23 cellular contexts compared by ENCODE assay signal in genomic region chr19:24142771-24143170, GRCh38. TPM values are rescaled to one million over a fixed set of nuclear protein-coding genes. Genes with fewer than 3 reads are reported as not detected.
DNase-seq lines count a peak whose midpoint lies in the region; ATAC-seq, FAIRE-seq and TF ChIP-seq lines count a peak whose summit lies in the region.
"Had no signal": no experiment of that assay in that cellular context is flagged by ENCODE, and none has a peak within 500 bp of the region (broad histone marks: within the 10 kb centered on the region; RNA-seq: fewer than 3 reads in every experiment).

No MANE protein-coding gene starts in this region.

- dilution Hi-C loops in IMR-90 (cut with HindIII; ENCODE audit: low sequenced_read_pairs, unreplicated experiment): no loop called here

- no peaks in the 10 kb centered on the region for H3K27me3 ChIP-seq in IMR-90 (ENCODE audit: control insufficient read depth, insufficient read depth, low read length)
- H3K27me3 ChIP-seq: BLaER1 treated with 17β-estradiol and CSF1 and Interleukin-3, amounts not matched to agents 10 nM and 100 nM had no signal

- TF ChIP-seq EP300 in A549 (IDR thresholded peaks at IDR 0.05): no peak

- H3K18ac ChIP-seq in IMR-90 (ENCODE audit: low read depth, low read length): no peak overlapping the region

- WGBS in A549 (ENCODE audit: missing lambda C conversion rate): 92% methylated on average over 3 of the region's 3 CpGs
- WGBS in IMR-90 (ENCODE audit: extremely low coverage in 2 of 2, insufficient read length in 1 of 2), 2 experiments: no CpG with 5 or more reads among the region's 3 CpGs
- WGBS in lower leg skin, 2 donors: 100% methylated on average over 3 of the region's 3 CpGs

- CTCF ChIA-PET in A549 (lab: Yijun Ruan, JAX): no interaction called here
- CTCF ChIA-PET in IMR-90 (lab: Yijun Ruan, JAX): no interaction called here

- no peak overlapping the region for H2BK15ac ChIP-seq in IMR-90 (ENCODE audit: low read depth, low read length)

- H3K27ac ChIP-seq in A549 (no peak overlapping the region), IMR-90 (ENCODE audit: insufficient read depth, low read length) (no peak overlapping the region)
- H3K27ac ChIP-seq: BLaER1 treated with 17β-estradiol and CSF1 and Interleukin-3, amounts not matched to agents 10 nM and 100 nM; C4-2B had no signal

- H2BK5ac ChIP-seq in IMR-90 (ENCODE audit: low read depth, low read length, poor library complexity, severe bottlenecking): no peak overlapping the region

- H2AK9ac ChIP-seq in IMR-90 (replicated peaks; ENCODE audit: low read depth, low read length, poor library complexity): no peak overlapping the region

- POLR2A ChIA-PET in A549 (lab: Yijun Ruan, JAX): no interaction called here
- POLR2A ChIA-PET in IMR-90 (lab: Charles Lee; ENCODE audit: unreplicated experiment): no interaction called here

- H4K5ac ChIP-seq in IMR-90 (ENCODE audit: low read depth, low read length): no peak overlapping the region

- H3K4me2 ChIP-seq in A549: no peak overlapping the region
- H3K4me2 ChIP-seq in IMR-90 (ENCODE audit: low read depth, low read length): no peak overlapping the region
- H3K4me2 ChIP-seq: BLaER1 treated with 17β-estradiol and CSF1 and Interleukin-3, amounts not matched to agents 10 nM and 100 nM had no signal

- H3K9me3 ChIP-seq in A549: peaks cover 77% of the 10 kb centered on the region
- H3K9me3 ChIP-seq in IMR-90 (ENCODE audit: control insufficient read depth, insufficient read depth, low read length): peaks cover 15% of the 10 kb centered on the region

- H2AK5ac ChIP-seq in IMR-90 (ENCODE audit: low read depth, low read length): no peak overlapping the region

- H3K14ac ChIP-seq in IMR-90 (replicated peaks; ENCODE audit: low read depth, low read length): no peak overlapping the region

- no peak overlapping the region for H4K8ac ChIP-seq in IMR-90 (ENCODE audit: low read depth in 2 of 2, low read length in 2 of 2)

- no peak for DNase-seq in A549 (ENCODE audit: low read depth in 1 of 2, low spot score in 1 of 2)
- DNase-seq in IMR-90: no peak
- DNase-seq in lower leg skin (ENCODE audit: low spot score in 2 of 2): no peak
- DNase-seq in NCI-H526 treated with DMSO at 0.1 percent for 48 hours (lab: John Stamatoyannopoulos, UW): no peak
- DNase-seq: 8988T; AML-193; Caco-2; Calu3; CD4-positive, alpha-beta T cell; CD8-positive, alpha-beta T cell; DMS79 treated with DMSO at 0.1 percent for 48 hours; GF-D8 had no signal

- TF ChIP-seq RAD21 in A549 (conservative IDR thresholded peaks at IDR 0.05 in 1 of 2, IDR thresholded peaks at IDR 0.05 in 1 of 2) (no peak), IMR-90 (IDR thresholded peaks at IDR 0.05; ENCODE audit: low read length) (no peak)

- no peaks in the 10 kb centered on the region for H3K9me1 ChIP-seq in IMR-90 (ENCODE audit: insufficient read depth, low read length)

- no peak overlapping the region for H2BK20ac ChIP-seq in IMR-90 (ENCODE audit: low read depth, low read length)

- no TSS peak for BruUV-seq in IMR-90 (replicated peaks; lab: Mats Ljungman, UMichigan)

- no peak overlapping the region for H2AFZ ChIP-seq in IMR-90 (replicated peaks; ENCODE audit: low read length, poor library complexity)

- no peak overlapping the region for H3K9ac ChIP-seq in IMR-90 (ENCODE audit: low read depth, low read length)
- H3K9ac ChIP-seq: BLaER1 treated with 17β-estradiol and CSF1 and Interleukin-3, amounts not matched to agents 10 nM and 100 nM had no signal

- intact Hi-C loops in IMR-90 (cut with micrococcal nuclease) (no loop called here), lower leg skin (cut with DNase I; ENCODE audit: low total_unique reads) (no loop called here)

- in situ Hi-C loops in IMR-90 (cut with MboI; ENCODE audit: low sequenced_read_pairs): loop anchor here (25.0 kb wide), 1 partner anchor 780 kb away; no protein-coding TSS in a partner anchor

- TF ChIP-seq POLR2A in A549 (IDR thresholded peaks at IDR 0.05; ENCODE audit: low read length) (no peak), IMR-90 (IDR thresholded peaks at IDR 0.05; ENCODE audit: low read depth, low read length) (no peak), lower leg skin (IDR thresholded peaks at IDR 0.05) (no peak)

- H3K23ac ChIP-seq in IMR-90 (ENCODE audit: low read depth, low read length): no peak overlapping the region

- H3K4ac ChIP-seq in IMR-90 (ENCODE audit: low read depth, low read length): no peak overlapping the region

- no peak overlapping the region for H3K56ac ChIP-seq in IMR-90 (ENCODE audit: extremely low read depth, insufficient read depth, low read length)

- no peak overlapping the region for H2BK120ac ChIP-seq in IMR-90 (ENCODE audit: low read depth, low read length)

- H4K20me1 ChIP-seq in IMR-90 (ENCODE audit: insufficient read depth, low read length): no peaks in the 10 kb centered on the region
- H4K20me1 ChIP-seq: BLaER1 treated with 17β-estradiol and CSF1 and Interleukin-3, amounts not matched to agents 10 nM and 100 nM had no signal

- TF ChIP-seq CTCF in A549 (IDR thresholded peaks at IDR 0.05) (no peak), IMR-90 (conservative IDR thresholded peaks at IDR 0.05; ENCODE audit: low read depth, low read length) (no peak), lower leg skin (IDR thresholded peaks at IDR 0.05) (no peak)

- no peaks in the 10 kb centered on the region for H3K4me1 ChIP-seq in A549
- peaks cover 2% of the 10 kb centered on the region; the same call in 1 of the 2 replicates for H3K4me1 ChIP-seq in IMR-90 (ENCODE audit: control insufficient read depth, insufficient read depth, low read length)
- H3K4me1 ChIP-seq: BLaER1 treated with 17β-estradiol and CSF1 and Interleukin-3, amounts not matched to agents 10 nM and 100 nM had no signal

- FAIRE-seq in A549 (lab: Jason Lieb, UNC): peak; percentile 82
- peak; percentile 12 for FAIRE-seq in endometrium (lab: Jason Lieb, UNC)
- FAIRE-seq in islet of Langerhans (lab: Jason Lieb, UNC): peak; percentile 17
- FAIRE-seq: A204.1, D721Med, G401.6, GM12891, GM19239 had no signal

- H3K4me3 ChIP-seq in A549: no peak overlapping the region
- H3K4me3 ChIP-seq in IMR-90 (ENCODE audit: insufficient read depth, low read depth, low read length): no peak overlapping the region
- H3K4me3 ChIP-seq in lower leg skin (ENCODE audit: low read depth, poor library complexity, severe bottlenecking): no peak overlapping the region

- ATAC-seq in A549 (no peak), IMR-90 (ENCODE audit: low read depth) (no peak), HG03045 (IDR thresholded peaks at IDR 0.05; ENCODE audit: unreplicated experiment) (no peak), GM19452 (IDR thresholded peaks at IDR 0.05; ENCODE audit: unreplicated experiment) (no peak)
- ATAC-seq: CD8-positive, alpha-beta T cell had no signal

- H3K36me3 ChIP-seq in IMR-90 (ENCODE audit: control insufficient read depth, insufficient read depth, low read length): peaks cover 7% of the 10 kb centered on the region

- H4K91ac ChIP-seq in IMR-90 (ENCODE audit: insufficient read depth, low read depth, low read length): no peak overlapping the region

- H3K79me1 ChIP-seq in IMR-90 (ENCODE audit: low read depth in 1 of 2, low read length in 2 of 2): peaks cover 0 to 3% of the 10 kb centered on the region in 2 experiments; a peak in 2 of 4 replicates

TF ChIP-seq in A549, 52 proteins besides CTCF, POLR2A, EP300 and RAD21:
- TF ChIP-seq HOXB5 (CRISPR knock-in tag; IDR thresholded peaks at IDR 0.05) (no peak), ELK1 (IDR thresholded peaks at IDR 0.05; ENCODE audit: low read depth, low read length) (no peak), MAFK (IDR thresholded peaks at IDR 0.05; ENCODE audit: partially characterized antibody) (peak; percentile 52)

TF ChIP-seq in IMR-90, 13 proteins besides CTCF, POLR2A, EP300 and RAD21:
- 0 out of 2 replicates have a peak, but pooled peaks have one; percentile 13 for TF ChIP-seq MAFK (IDR thresholded peaks at IDR 0.05; ENCODE audit: low read depth, low read length)
- no peak for TF ChIP-seq SMC3 (IDR thresholded peaks at IDR 0.05; ENCODE audit: low read depth, low read length)
- no peak for TF ChIP-seq BHLHE40 (IDR thresholded peaks at IDR 0.05; ENCODE audit: low read depth, low read length)
- TF ChIP-seq FOS (IDR thresholded peaks at IDR 0.05; ENCODE audit: low read depth, low read length): no peak
- no peak for TF ChIP-seq NFE2L2 (IDR thresholded peaks at IDR 0.05; ENCODE audit: low read depth, low read length)
- no peak for TF ChIP-seq RFX5 (IDR thresholded peaks at IDR 0.05; ENCODE audit: low read depth, low read length)
- no peak for TF ChIP-seq ELK1 (IDR thresholded peaks at IDR 0.05; ENCODE audit: borderline replicate concordance, low read depth, low read length)
TF ChIP-seq in IMR-90: peak in this region for 1.

RNA-seq across cellular contexts. Expression of gene ZNF254, which starts 55.8 kb away (rescaled TPM):
- polyA plus RNA-seq in A549 (2011; rRNA removed) (10.0 and 12.1 TPM in 2 replicates), A549 (2017; fragmentation: RNase III; extraction: RNeasy Plus Mini Kit Qiagen cat#74134 plus additional on column Dnase treatment) (7.6 to 10.6 TPM (median 7.8 TPM) in 3 replicates), IMR-90 (2012; rRNA removed) (2.7 and 4.4 TPM in 2 replicates)
- polyA plus RNA-seq in A549 (2012; cell fraction: cytosol; rRNA removed): 4.2 and 4.7 TPM in 2 replicates
- 2.4 and 3.9 TPM in 2 replicates for polyA plus RNA-seq in A549 (2012; cell fraction: nucleus; rRNA removed)
- 15.1 and 15.7 TPM in 2 replicates for polyA minus RNA-seq in A549 (2011; rRNA and poly(A)+ RNA removed)
- total RNA-seq in IMR-90 (2012; rRNA removed) (8.8 and 15.0 TPM in 2 replicates), lower leg skin (10 to 100 TPM; 11.7 to 14.3 (median 13.2) TPM)
- polyA plus RNA-seq in IMR-90 (2012; cell fraction: cytosol; rRNA removed): 1.3 and 3.0 TPM in 2 replicates
- polyA plus RNA-seq in IMR-90 (2012; cell fraction: nucleus; rRNA removed; ENCODE audit: low replicate concordance): 3.4 and 6.9 TPM in 2 replicates
